In the genomic region with DNA sequence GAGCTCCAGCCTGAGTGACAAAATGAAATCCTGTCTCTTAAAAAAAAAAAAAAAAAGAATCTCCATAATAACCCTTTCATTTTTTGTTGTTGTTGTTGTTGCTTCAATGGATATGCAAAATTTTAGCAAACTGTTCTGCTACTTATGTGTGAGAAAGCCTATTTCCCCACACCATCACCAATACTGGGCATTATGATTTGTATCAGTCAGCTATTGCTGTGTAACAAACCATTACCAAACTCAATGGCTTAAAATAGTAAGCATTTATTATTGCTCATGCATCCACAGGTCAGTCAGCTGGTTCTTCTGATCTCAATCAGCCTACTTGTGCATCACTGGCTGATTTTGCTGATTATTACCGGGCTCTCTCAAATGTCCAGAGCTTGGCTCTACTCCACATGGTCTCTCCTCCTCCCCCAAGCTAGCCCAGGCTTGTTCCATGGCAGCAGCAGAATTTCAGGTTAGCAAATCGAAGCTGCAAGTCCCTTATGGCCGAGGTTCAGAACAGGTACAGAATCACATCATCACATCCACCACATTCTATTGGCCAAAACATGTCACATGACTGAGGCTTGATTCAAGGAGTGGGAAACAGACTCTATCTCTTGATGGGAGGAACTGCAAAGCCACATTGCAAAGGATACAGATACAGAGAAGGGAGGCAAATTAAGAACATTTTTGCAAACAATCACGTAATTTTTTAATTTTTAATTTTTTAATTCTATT, we compare ENCODE assay signal across 1 cellular context.
TF ChIP-seq lines count a peak whose summit lies in the region.

No MANE protein-coding gene starts in this region.

TF ChIP-seq in HEK293, 187 proteins besides CTCF, POLR2A, EP300 and RAD21 (continued from another document):
- TF ChIP-seq, protein P1, sequence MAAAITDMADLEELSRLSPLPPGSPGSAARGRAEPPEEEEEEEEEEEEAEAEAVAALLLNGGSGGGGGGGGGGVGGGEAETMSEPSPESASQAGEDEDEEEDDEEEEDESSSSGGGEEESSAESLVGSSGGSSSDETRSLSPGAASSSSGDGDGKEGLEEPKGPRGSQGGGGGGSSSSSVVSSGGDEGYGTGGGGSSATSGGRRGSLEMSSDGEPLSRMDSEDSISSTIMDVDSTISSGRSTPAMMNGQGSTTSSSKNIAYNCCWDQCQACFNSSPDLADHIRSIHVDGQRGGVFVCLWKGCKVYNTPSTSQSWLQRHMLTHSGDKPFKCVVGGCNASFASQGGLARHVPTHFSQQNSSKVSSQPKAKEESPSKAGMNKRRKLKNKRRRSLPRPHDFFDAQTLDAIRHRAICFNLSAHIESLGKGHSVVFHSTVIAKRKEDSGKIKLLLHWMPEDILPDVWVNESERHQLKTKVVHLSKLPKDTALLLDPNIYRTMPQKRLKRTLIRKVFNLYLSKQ (tag by site-specific recombination; IDR thresholded peaks at IDR 0.05; ENCODE audit: borderline replicate concordance): no peak
- TF ChIP-seq ZNF558 (tag by site-specific recombination; IDR thresholded peaks at IDR 0.05) (no peak), ZNF701 (tag by site-specific recombination; IDR thresholded peaks at IDR 0.05) (no peak), BCL11A (tag by site-specific recombination; IDR thresholded peaks at IDR 0.05; ENCODE audit: low read depth) (no peak), ZNF561 (tag by site-specific recombination; IDR thresholded peaks at IDR 0.05; ENCODE audit: borderline replicate concordance) (no peak), ZNF121 (tag by site-specific recombination; IDR thresholded peaks at IDR 0.05) (no peak)
- TF ChIP-seq, protein P2, sequence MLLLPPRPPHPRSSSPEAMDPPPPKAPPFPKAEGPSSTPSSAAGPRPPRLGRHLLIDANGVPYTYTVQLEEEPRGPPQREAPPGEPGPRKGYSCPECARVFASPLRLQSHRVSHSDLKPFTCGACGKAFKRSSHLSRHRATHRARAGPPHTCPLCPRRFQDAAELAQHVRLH (tag by site-specific recombination; IDR thresholded peaks at IDR 0.05): 0 out of 2 replicates have a peak, but pooled peaks have one; percentile 15
